ENCODE assay signal across 8 cellular contexts in the genomic region with DNA sequence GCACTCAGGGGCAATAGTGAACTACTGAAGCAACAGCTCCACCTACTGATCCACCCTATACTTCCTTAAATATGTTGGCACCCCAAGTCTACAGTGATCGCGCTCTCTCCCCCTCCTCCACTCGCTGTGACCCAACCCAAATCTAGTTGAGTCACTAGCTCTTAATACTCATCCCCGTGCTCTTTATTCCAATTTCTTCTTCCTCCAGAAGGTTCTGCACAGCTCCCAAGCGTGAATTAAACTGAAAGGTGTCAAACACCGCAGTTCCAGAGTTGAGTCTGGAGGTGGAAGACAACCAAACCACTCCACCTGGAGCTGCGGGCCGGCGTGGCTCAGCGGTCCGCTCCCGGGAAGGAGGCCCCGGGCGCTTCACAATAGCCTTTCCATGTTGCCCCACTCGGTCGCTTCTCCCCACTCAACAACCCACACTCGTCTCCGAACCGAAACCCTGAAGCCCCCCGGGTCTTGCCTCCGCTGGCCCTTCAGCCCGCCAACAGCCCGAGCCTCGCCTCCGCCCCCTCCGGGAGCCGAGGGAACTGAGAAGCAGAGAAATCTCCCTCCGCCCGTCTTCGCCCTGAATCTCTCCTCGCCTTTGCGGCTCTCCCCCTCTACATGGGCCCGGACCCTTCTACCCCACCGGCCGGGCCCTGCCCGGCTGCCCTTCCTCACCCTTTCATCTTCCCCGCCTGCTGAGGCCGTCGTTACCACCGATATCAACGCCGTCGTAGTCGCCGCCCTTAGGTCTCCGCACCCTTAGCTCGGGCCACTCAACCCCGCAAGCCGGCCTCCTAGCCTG. TPM values are rescaled to one million over a fixed set of nuclear protein-coding genes. Genes with fewer than 3 reads are reported as not detected.
A peak's percentile ranks its signal among the peaks of the same experiment; 100 is the strongest.
DNase-seq lines count a peak whose midpoint lies in the region; ATAC-seq lines count a peak whose summit lies in the region.

No MANE protein-coding gene starts in this region.

- peak overlapping the region; percentile 100 for H3K27ac Mint-ChIP-seq in CD4-positive, alpha-beta memory T cell
- peak overlapping the region; percentile 100 for H3K27ac Mint-ChIP-seq in effector memory CD8-positive, alpha-beta T cell

- POLR2A ChIA-PET in CD4-positive, alpha-beta memory T cell (lab: Charles Lee; ENCODE audit: partially characterized antibody) = interaction anchor here (0.6 to 5.9 kb wide), 21 partner anchors 9 to 1420 kb away, joined by 3 to 87 read pairs (median 4); partner anchors contain the start of genes ATG3, CCDC191, QTRT2 and SLC35A5

- H2BK120ac ChIP-seq in mesenchymal stem cell (ENCODE audit: low read depth, low read length) = peak overlapping the region; percentile 77

- peaks cover 0 to 4% (median 0%) of the 10 kb centered on the region in 8 donors for H3K9me3 Mint-ChIP-seq in CD4-positive, alpha-beta memory T cell
- no peaks in the 10 kb centered on the region for H3K9me3 Mint-ChIP-seq in effector memory CD8-positive, alpha-beta T cell

- H2BK15ac ChIP-seq in mesenchymal stem cell (ENCODE audit: low read depth, poor library complexity, severe bottlenecking) = peak overlapping the region; percentile 12

- peak overlapping the region; percentile 98 for H3K9ac ChIP-seq in mesenchymal stem cell (ENCODE audit: low read length)

- no peaks in the 10 kb centered on the region for H3K27me3 Mint-ChIP-seq in CD4-positive, alpha-beta memory T cell
- no peaks in the 10 kb centered on the region for H3K27me3 Mint-ChIP-seq in effector memory CD8-positive, alpha-beta T cell

- CTCF ChIA-PET in CD4-positive, alpha-beta memory T cell (lab: Charles Lee; ENCODE audit: partially characterized antibody) = interaction anchor here (0.6 to 5.8 kb wide), 35 partner anchors 11 to 456 kb away, joined by 3 to 100 read pairs (median 4); partner anchors contain the start of genes CCDC191, QTRT2, SPICE1 and USF3

- H2BK5ac ChIP-seq in mesenchymal stem cell (ENCODE audit: low read depth, low read length, poor library complexity, severe bottlenecking) = peak overlapping the region; percentile 87

- peaks cover 73% of the 10 kb centered on the region for H3K4me1 ChIP-seq in CD4-positive, alpha-beta memory T cell (ENCODE audit: insufficient read depth, low read length)
- H3K4me1 ChIP-seq in mesenchymal stem cell (ENCODE audit: control insufficient read depth, insufficient read depth, low read depth, low read length) = peaks cover 6% of the 10 kb centered on the region

- H4K8ac ChIP-seq in mesenchymal stem cell (ENCODE audit: low read length) = peak overlapping the region; percentile 94

- peak; percentile 48 for ATAC-seq in GM21367 (IDR thresholded peaks at IDR 0.05; ENCODE audit: unreplicated experiment)
- ATAC-seq in effector memory CD8-positive, alpha-beta T cell (replicated peaks) = peak; percentile 61

- peak overlapping the region; percentile 81 for H3K4me2 ChIP-seq in mesenchymal stem cell (ENCODE audit: low read length, poor library complexity, severe bottlenecking)

- H3K9me3 ChIP-seq in CD4-positive, alpha-beta memory T cell (ENCODE audit: control insufficient read depth in 1 of 2, low read length in 2 of 2) = no peaks in the 10 kb centered on the region
- no peaks in the 10 kb centered on the region for H3K9me3 ChIP-seq in mesenchymal stem cell (ENCODE audit: control insufficient read depth, low read length)

- no peaks in the 10 kb centered on the region for H3K27me3 ChIP-seq in CD4-positive, alpha-beta memory T cell (ENCODE audit: insufficient read depth, low read length)
- H3K27me3 ChIP-seq in mesenchymal stem cell (ENCODE audit: control insufficient read depth in 1 of 2, insufficient read depth in 1 of 2, low read length in 2 of 2) = no peaks in the 10 kb centered on the region

- H3K36me3 Mint-ChIP-seq in CD4-positive, alpha-beta memory T cell = peaks cover 0 to 17% of the 10 kb centered on the region in 2 donors
- H3K36me3 Mint-ChIP-seq in effector memory CD8-positive, alpha-beta T cell (ENCODE audit: insufficient read depth) = peaks cover 64% of the 10 kb centered on the region

- peaks cover 49 to 90% (median 62%) of the 10 kb centered on the region in 4 donors for H3K4me1 Mint-ChIP-seq in CD4-positive, alpha-beta memory T cell
- peaks cover 47 to 69% of the 10 kb centered on the region in 2 donors for H3K4me1 Mint-ChIP-seq in effector memory CD8-positive, alpha-beta T cell (ENCODE audit: low read depth in 2 of 2)

- intact Hi-C loops in CD4-positive, alpha-beta memory T cell (cut with micrococcal nuclease) = loop anchor here (1.0 to 10.0 kb wide), 18 partner anchors 9 to 1402 kb away; partner anchors contain the start of genes ATG3, CCDC191, GRAMD1C and QTRT2

- no peaks in the 10 kb centered on the region for H3K36me3 ChIP-seq in CD4-positive, alpha-beta memory T cell (ENCODE audit: insufficient read depth, low read length)
- H3K36me3 ChIP-seq in mesenchymal stem cell (ENCODE audit: control insufficient read depth in 1 of 2, insufficient read depth in 2 of 2, low read depth in 1 of 2, low read length in 2 of 2) = peaks cover 0 to 6% of the 10 kb centered on the region in 2 experiments

- peak overlapping the region in 1 of 2 experiments; percentile 96 for H3K14ac ChIP-seq in mesenchymal stem cell (ENCODE audit: low read length in 2 of 2)

- under 1% methylated on average over 49 of the region's 49 CpGs for WGBS in mesenchymal stem cell

- DNase-seq in CD4-positive, alpha-beta memory T cell = peak; percentile 82 to 92 (median 84)
- DNase-seq in HT1080 (ENCODE audit: low read depth) (peak; percentile 91), mesenchymal stem cell (peak; percentile 93)
- peak; percentile 78 for DNase-seq in NK-92 treated with Interleukin-12 subunit alpha and Interleukin-12 subunit beta, amount 100 ng/mL, for 24 hours (lab: John Stamatoyannopoulos, UW)
- DNase-seq in activated CD8-positive, alpha-beta memory T cell treated with anti-CD3 and anti-CD28 coated beads for 4 hours (ENCODE audit: low read depth in 2 of 2) = peak; percentile 56 to 74
- DNase-seq in effector memory CD8-positive, alpha-beta T cell = peak; percentile 77 to 83 (median 79)
- peak; percentile 37 for DNase-seq in stimulated activated CD8-positive, alpha-beta memory T cell treated with anti-CD3 and anti-CD28 coated beads, Interleukin-15, amount 100 ng/mL, for 24 hours (ENCODE audit: low read depth)

- H2AK5ac ChIP-seq in mesenchymal stem cell (ENCODE audit: low read length, severe bottlenecking) = peak overlapping the region; percentile 41

- peak overlapping the region; percentile 54 to 93 for H2BK12ac ChIP-seq in mesenchymal stem cell (ENCODE audit: low read length in 2 of 2)

- peak overlapping the region; percentile 45 to 96 for H3K23ac ChIP-seq in mesenchymal stem cell (ENCODE audit: low read length in 2 of 2)

- H3K4me3 ChIP-seq in CD4-positive, alpha-beta memory T cell (ENCODE audit: low read length in 2 of 2) = peak overlapping the region; percentile 87 to 96
- H3K4me3 ChIP-seq in mesenchymal stem cell (ENCODE audit: insufficient read depth in 1 of 2, low read depth in 1 of 2, low read length in 2 of 2) = peak overlapping the region; percentile 85 to 95

- peak overlapping the region; percentile 66 to 98 for H3K4ac ChIP-seq in mesenchymal stem cell (ENCODE audit: low read depth in 1 of 2, low read length in 2 of 2)

- H3K27ac ChIP-seq in CD4-positive, alpha-beta memory T cell (ENCODE audit: low read depth, low read length) = peak overlapping the region; percentile 99
- H3K27ac ChIP-seq in mesenchymal stem cell (ENCODE audit: low read length, poor library complexity, severe bottlenecking) = peak overlapping the region; percentile 94

- peaks cover 2% of the 10 kb centered on the region for H3K79me1 ChIP-seq in mesenchymal stem cell (replicated peaks; ENCODE audit: low read length, poor library complexity, severe bottlenecking)

- peak overlapping the region; percentile 94 for H4K91ac ChIP-seq in mesenchymal stem cell (ENCODE audit: low read length)

- H3K4me3 Mint-ChIP-seq in CD4-positive, alpha-beta memory T cell = peak overlapping the region; percentile 92 to 100 (median 98)
- peak overlapping the region; percentile 95 to 99 for H3K4me3 Mint-ChIP-seq in effector memory CD8-positive, alpha-beta T cell

- peak overlapping the region; percentile 97 for H3K18ac ChIP-seq in mesenchymal stem cell (ENCODE audit: low read depth in 1 of 2, low read length in 2 of 2)

- H2AFZ ChIP-seq in mesenchymal stem cell (ENCODE audit: low read depth, low read length) = peak overlapping the region; percentile 93

RNA-seq across cellular contexts. Expression of gene NAA50, which starts 0.6 kb away (rescaled TPM):
- total RNA-seq in CD4-positive, alpha-beta memory T cell = 10 to 100 TPM; 65.1 to 69.9 TPM
- 10 to 100 TPM; 77.5 to 77.7 TPM for polyA plus RNA-seq in CD4-positive, alpha-beta memory T cell
- 351 and 605 TPM in 2 replicates for total RNA-seq in HT1080 (2014; rRNA removed; shearing (Covaris generic))
- polyA plus RNA-seq in HT1080 (2015; cell fraction: cytosol; rRNA removed) = 216 and 264 TPM in 2 replicates
- 135 and 137 TPM in 2 replicates for polyA plus RNA-seq in HT1080 (2015; cell fraction: nucleus; rRNA removed)
- 91.6 TPM for polyA plus RNA-seq in mesenchymal stem cell (2013, experiment 1 of 2)
- polyA plus RNA-seq in mesenchymal stem cell (2013, experiment 2 of 2) = 92.9 TPM

RNA-seq across cellular contexts. Expression of gene ATP6V1A, which starts 1.4 kb away (rescaled TPM):
- total RNA-seq in CD4-positive, alpha-beta memory T cell = 10 to 100 TPM; 24.1 to 26.1 TPM
- polyA plus RNA-seq in CD4-positive, alpha-beta memory T cell = 10 to 100 TPM; 22.7 to 26.6 TPM
- total RNA-seq in HT1080 (2014; rRNA removed; shearing (Covaris generic)) = 58.7 and 73.2 TPM in 2 replicates
- polyA plus RNA-seq in HT1080 (2015; cell fraction: cytosol; rRNA removed) = 47.5 and 60.0 TPM in 2 replicates
- polyA plus RNA-seq in HT1080 (2015; cell fraction: nucleus; rRNA removed) = 97.7 and 114 TPM in 2 replicates
- 35.5 TPM for polyA plus RNA-seq in mesenchymal stem cell (2013, experiment 1 of 2)
- polyA plus RNA-seq in mesenchymal stem cell (2013, experiment 2 of 2) = 35.2 TPM

RNA-seq across cellular contexts. Expression of gene USF3, which starts 49.0 kb away (rescaled TPM):
- total RNA-seq in CD4-positive, alpha-beta memory T cell = 10 to 100 TPM; 23.3 to 23.7 TPM
- 1 to 10 TPM; 1.4 to 5.8 TPM for polyA plus RNA-seq in CD4-positive, alpha-beta memory T cell
- 7.4 and 8.8 TPM in 2 replicates for total RNA-seq in HT1080 (2014; rRNA removed; shearing (Covaris generic))
- 7.4 and 12.6 TPM in 2 replicates for polyA plus RNA-seq in HT1080 (2015; cell fraction: cytosol; rRNA removed)
- 8.3 and 8.5 TPM in 2 replicates for polyA plus RNA-seq in HT1080 (2015; cell fraction: nucleus; rRNA removed)
- polyA plus RNA-seq in mesenchymal stem cell (2013, experiment 1 of 2) = 7.5 TPM
- 6.6 TPM for polyA plus RNA-seq in mesenchymal stem cell (2013, experiment 2 of 2)

Comparison
In these comparisons a context has a peak if more than half of its experiments do, and no peak if none do; other contexts are left out.
1. Peak in every context shown above with its lines: DNase-seq, ATAC-seq, H3K4me3 ChIP-seq and H3K27ac ChIP-seq.
2. DNase-seq: peak in every context shown above with its lines; median percentile 93 in mesenchymal stem cell; 91 in HT1080; 84 in CD4-positive, alpha-beta memory T cell; 79 in effector memory CD8-positive, alpha-beta T cell; 78 in NK-92 treated with Interleukin-12 subunit alpha and Interleukin-12 subunit beta, amount 100 ng/mL, for 24 hours; 65 in activated CD8-positive, alpha-beta memory T cell treated with anti-CD3 and anti-CD28 coated beads for 4 hours; 37 in stimulated activated CD8-positive, alpha-beta memory T cell treated with anti-CD3 and anti-CD28 coated beads, Interleukin-15, amount 100 ng/mL, for 24 hours.